27 cellular contexts compared by ENCODE assay signal in genomic region chr9:27362447-27363210, GRCh38.
DNase-seq lines count a peak whose midpoint lies in the region; ATAC-seq, FAIRE-seq and TF ChIP-seq lines count a peak whose summit lies in the region.
"Had no signal": no experiment of that assay in that cellular context is flagged by ENCODE, and none has a peak within 500 bp of the region (broad histone marks: within the 10 kb centered on the region; RNA-seq: fewer than 3 reads in every experiment).

No MANE protein-coding gene starts in this region.

- H3K4me3 ChIP-seq in keratinocyte (ENCODE audit: control insufficient read depth in 2 of 3, extremely low read depth in 1 of 3, insufficient read depth in 2 of 3, low read depth in 1 of 3, low read length in 3 of 3) (peak overlapping the region in 2 of 3 experiments; percentile 5 to 30), psoas muscle (no peak overlapping the region)
- H3K4me3 ChIP-seq: BLaER1, HAP-1, MG63, ovary, right atrium auricular region, tibial nerve had no signal

- peak; percentile 93 for FAIRE-seq in keratinocyte (lab: Jason Lieb, UNC)
- FAIRE-seq: A204.1 had no signal

- H4K20me1 ChIP-seq in keratinocyte (ENCODE audit: control insufficient read depth, extremely low read depth, insufficient read depth, low read length): no peaks in the 10 kb centered on the region

- peaks cover 37% of the 10 kb centered on the region for H3K4me1 ChIP-seq in keratinocyte (ENCODE audit: control insufficient read depth, extremely low read depth, insufficient read depth, low read length)
- peaks cover 15% of the 10 kb centered on the region for H3K4me1 ChIP-seq in psoas muscle
- H3K4me1 ChIP-seq: HAP-1 had no signal

- ATAC-seq in activated naive CD8-positive, alpha-beta T cell treated with anti-CD3 and anti-CD28 coated beads, Interleukin-2, amount 10 ng/mL, durations not matched to agents 7 days and 5 days (ENCODE audit: low read depth): no peak
- ATAC-seq in GM18519 (IDR thresholded peaks at IDR 0.05; ENCODE audit: low FRiP score, unreplicated experiment): no peak
- no peak for ATAC-seq in GM18498 (IDR thresholded peaks at IDR 0.05; ENCODE audit: unreplicated experiment)
- no peak for ATAC-seq in psoas muscle
- no peak for ATAC-seq in GM21390 (IDR thresholded peaks at IDR 0.05; ENCODE audit: unreplicated experiment)
- ATAC-seq: activated T-cell treated with anti-CD3 and anti-CD28 coated beads, Interleukin-2, amount 50 U/mL, for 4 hours; PC-3; stimulated activated naive CD8-positive, alpha-beta T cell treated with anti-CD3 and anti-CD28 coated beads, Interleukin-15, Interleukin-2, amounts not matched to agents 100 U/mL and 50 U/mL, for 24 hours had no signal

- DNase-seq in activated naive CD8-positive, alpha-beta T cell treated with anti-CD3 and anti-CD28 coated beads, Interleukin-2, amount 10 ng/mL, durations not matched to agents 7 days and 5 days: no peak
- no peak for DNase-seq in activated naive CD8-positive, alpha-beta T cell treated with anti-CD3 and anti-CD28 coated beads for 36 hours
- DNase-seq in keratinocyte (ENCODE audit: low read depth, low spot score): no peak
- no peak for DNase-seq in psoas muscle
- DNase-seq: activated CD8-positive, alpha-beta memory T cell treated with anti-CD3 and anti-CD28 coated beads for 24 hours; activated naive CD4-positive, alpha-beta T cell; activated T-cell treated with anti-CD3 and anti-CD28 coated beads, Interleukin-2, amount 50 U/mL, for 4 hours; amniotic stem cell; Calu3; kidney glomerular epithelial cell; MG63; NCI-H1436 treated with DMSO at 0.1 percent for 48 hours; ovary; PC-3; SIG-M5; stimulated activated CD4-positive, alpha-beta T cell treated with anti-CD3 and anti-CD28 coated beads, Interleukin-4, amount 100 ng/mL, for 4 hours; stimulated activated naive CD8-positive, alpha-beta T cell treated with anti-CD3 and anti-CD28 coated beads, Interleukin-15, Interleukin-2, amounts not matched to agents 100 U/mL and 50 U/mL, for 24 hours had no signal

- peak overlapping the region; percentile 58 for H3K27ac Mint-ChIP-seq in activated naive CD8-positive, alpha-beta T cell treated with anti-CD3 and anti-CD28 coated beads, Interleukin-2, amount 10 ng/mL, durations not matched to agents 7 days and 5 days
- no peak overlapping the region for H3K27ac Mint-ChIP-seq in activated naive CD8-positive, alpha-beta T cell treated with anti-CD3 and anti-CD28 coated beads for 36 hours
- H3K27ac Mint-ChIP-seq: memory B cell had no signal

- no peak overlapping the region for H3K4me3 Mint-ChIP-seq in activated naive CD8-positive, alpha-beta T cell treated with anti-CD3 and anti-CD28 coated beads, Interleukin-2, amount 10 ng/mL, durations not matched to agents 7 days and 5 days
- H3K4me3 Mint-ChIP-seq in activated naive CD8-positive, alpha-beta T cell treated with anti-CD3 and anti-CD28 coated beads for 36 hours: no peak overlapping the region
- H3K4me3 Mint-ChIP-seq: activated T-cell treated with anti-CD3 and anti-CD28 coated beads, Interleukin-2, amount 50 U/mL, for 4 hours; memory B cell had no signal

- H3K36me3 Mint-ChIP-seq in activated naive CD8-positive, alpha-beta T cell treated with anti-CD3 and anti-CD28 coated beads, Interleukin-2, amount 10 ng/mL, durations not matched to agents 7 days and 5 days: peaks cover 11% of the 10 kb centered on the region
- no peaks in the 10 kb centered on the region for H3K36me3 Mint-ChIP-seq in activated naive CD8-positive, alpha-beta T cell treated with anti-CD3 and anti-CD28 coated beads for 36 hours

- peak overlapping the region; percentile 77 for H3K4me2 ChIP-seq in keratinocyte (ENCODE audit: control insufficient read depth, extremely low read depth, insufficient read depth, low read depth, low read length)
- H3K4me2 ChIP-seq: BLaER1 had no signal

- intact Hi-C loops in psoas muscle (cut with DNase I): no loop called here

- H2AFZ ChIP-seq in keratinocyte (ENCODE audit: control insufficient read depth, low read length): no peak overlapping the region

- dilution Hi-C loops in keratinocyte (cut with MboI; ENCODE audit: extremely low pct_ligation_motif_present, low sequenced_read_pairs): no loop called here

- 60 to 73% (median 61%) methylated on average over 5 of the region's 5 CpGs for WGBS in psoas muscle, 3 donors

- H3K9me3 ChIP-seq in keratinocyte (ENCODE audit: control insufficient read depth, low read depth, low read length) (no peaks in the 10 kb centered on the region), psoas muscle (no peaks in the 10 kb centered on the region)
- H3K9me3 ChIP-seq: BLaER1, HAP-1, MG63, ovary, right atrium auricular region, tibial nerve had no signal

- H3K27ac ChIP-seq in angular gyrus (ENCODE audit: low read depth, low read length) (peak overlapping the region; percentile 2), keratinocyte (ENCODE audit: control insufficient read depth, insufficient read depth, low read length) (peak overlapping the region; percentile 55), psoas muscle (no peak overlapping the region)
- H3K27ac ChIP-seq: BLaER1, ovary, right atrium auricular region, tibial nerve had no signal

- H3K36me3 ChIP-seq in keratinocyte (ENCODE audit: control insufficient read depth in 2 of 2, extremely low read depth in 1 of 2, insufficient read depth in 2 of 2, low read length in 2 of 2): peaks cover 7 to 8% of the 10 kb centered on the region in 2 experiments
- peaks cover 0 to 5% of the 10 kb centered on the region in 2 donors for H3K36me3 ChIP-seq in psoas muscle (ENCODE audit: insufficient read depth in 1 of 2, low read depth in 1 of 2)
- H3K36me3 ChIP-seq: BLaER1, MG63, ovary, right atrium auricular region had no signal

- TF ChIP-seq CTCF in keratinocyte (optimal IDR thresholded peaks at IDR 0.05 in 1 of 3, IDR thresholded peaks at IDR 0.05 in 1 of 3, conservative IDR thresholded peaks at IDR 0.05 in 1 of 3; ENCODE audit: extremely low read depth in 1 of 3, insufficient read depth in 2 of 3, low read length in 3 of 3): no peak
- no peak for TF ChIP-seq CTCF in psoas muscle (IDR thresholded peaks at IDR 0.05)

- H3K9ac ChIP-seq in keratinocyte (ENCODE audit: control insufficient read depth, extremely low read depth, insufficient read depth, low read length): no peak overlapping the region
- H3K9ac ChIP-seq: BLaER1 had no signal

- POLR2A ChIA-PET in activated naive CD8-positive, alpha-beta T cell treated with anti-CD3 and anti-CD28 coated beads, Interleukin-2, amount 10 ng/mL, durations not matched to agents 7 days and 5 days (lab: Charles Lee): no interaction called here

- H3K27me3 ChIP-seq in keratinocyte (ENCODE audit: control insufficient read depth, extremely low read depth, insufficient read depth, low read length): no peaks in the 10 kb centered on the region
- no peaks in the 10 kb centered on the region for H3K27me3 ChIP-seq in psoas muscle (ENCODE audit: insufficient read depth in 3 of 3, low read length in 2 of 3)
- H3K27me3 ChIP-seq: BLaER1, MG63, ovary, right atrium auricular region, tibial nerve had no signal

- no peaks in the 10 kb centered on the region for H3K27me3 Mint-ChIP-seq in activated naive CD8-positive, alpha-beta T cell treated with anti-CD3 and anti-CD28 coated beads, Interleukin-2, amount 10 ng/mL, durations not matched to agents 7 days and 5 days
- H3K27me3 Mint-ChIP-seq in activated naive CD8-positive, alpha-beta T cell treated with anti-CD3 and anti-CD28 coated beads for 36 hours: no peaks in the 10 kb centered on the region
- H3K27me3 Mint-ChIP-seq: memory B cell had no signal

- peaks cover 30% of the 10 kb centered on the region for H3K79me2 ChIP-seq in keratinocyte (ENCODE audit: control insufficient read depth, insufficient read depth, low read length)

- H3K9me1 ChIP-seq in keratinocyte (ENCODE audit: control insufficient read depth, extremely low read depth, insufficient read depth, low read length): peaks cover 4% of the 10 kb centered on the region

- H3K9me3 Mint-ChIP-seq in activated naive CD8-positive, alpha-beta T cell treated with anti-CD3 and anti-CD28 coated beads, Interleukin-2, amount 10 ng/mL, durations not matched to agents 7 days and 5 days: no peaks in the 10 kb centered on the region
- H3K9me3 Mint-ChIP-seq in activated naive CD8-positive, alpha-beta T cell treated with anti-CD3 and anti-CD28 coated beads for 36 hours: no peaks in the 10 kb centered on the region
- H3K9me3 Mint-ChIP-seq: activated T-cell treated with anti-CD3 and anti-CD28 coated beads, Interleukin-2, amount 50 U/mL, for 4 hours; memory B cell had no signal

- peaks cover 37% of the 10 kb centered on the region for H3K4me1 Mint-ChIP-seq in activated naive CD8-positive, alpha-beta T cell treated with anti-CD3 and anti-CD28 coated beads, Interleukin-2, amount 10 ng/mL, durations not matched to agents 7 days and 5 days
- peaks cover 28% of the 10 kb centered on the region for H3K4me1 Mint-ChIP-seq in activated naive CD8-positive, alpha-beta T cell treated with anti-CD3 and anti-CD28 coated beads for 36 hours
